ENCODE assay signal across 23 cellular contexts in the genomic region with DNA sequence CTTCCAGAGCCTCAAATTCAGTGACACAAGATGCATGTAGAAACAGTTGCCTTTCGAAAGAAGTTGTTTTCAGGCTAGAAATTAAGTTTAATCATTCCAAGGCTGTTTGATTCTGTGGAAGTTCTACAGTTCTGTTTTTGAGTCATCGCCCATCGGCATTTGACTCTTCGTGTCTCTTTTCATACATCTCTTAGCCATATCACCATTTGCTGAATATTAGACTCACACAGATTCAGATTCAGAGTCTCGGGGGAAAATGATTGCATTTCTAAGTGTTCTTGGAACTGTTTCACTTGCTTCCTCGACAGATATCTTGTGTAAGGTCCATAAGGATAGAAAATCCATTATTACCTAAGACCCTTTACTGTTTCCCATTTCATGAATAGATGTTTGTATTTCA.
"Had no signal": no experiment of that assay in that cellular context is flagged by ENCODE, and none has a peak within 500 bp of the region (broad histone marks: within the 10 kb centered on the region; RNA-seq: fewer than 3 reads in every experiment).

No MANE protein-coding gene starts in this region.

- H3K27ac Mint-ChIP-seq: activated B cell treated with CpG ODN at 0.5 μM for 24 hours; activated naive CD4-positive, alpha-beta T cell treated with anti-CD3 and anti-CD28 coated beads for 36 hours; nephron; stimulated activated naive CD8-positive, alpha-beta T cell treated with anti-CD3 and anti-CD28 coated beads, Interleukin-15, Interleukin-2, amounts not matched to agents 100 ng/mL and 50 ng/mL, for 24 hours; T-cell; T-helper 2 cell treated with Interferon-gamma antibody and Interleukin-4, amounts not matched to agents 5 μg/mL and 100 μg/mL, for 36 hours had no signal

- H3K36me3 ChIP-seq: gastrocnemius medialis, right lobe of liver, thyroid gland, upper lobe of right lung had no signal

- H3K36me3 Mint-ChIP-seq: T-cell had no signal

- DNase-seq: activated B cell treated with CpG ODN at 0.5 μM for 24 hours; activated CD4-positive, alpha-beta T cell treated with anti-CD3 and anti-CD28 coated beads, Interleukin-2, amount 50 U/mL, for 4 hours; activated effector memory CD4-positive, alpha-beta T cell treated with anti-CD3 and anti-CD28 coated beads, Interleukin-2, amount 50 U/mL, for 16 hours; activated naive CD4-positive, alpha-beta T cell treated with anti-CD3 and anti-CD28 coated beads for 36 hours; activated T-cell treated with anti-CD3 and anti-CD28 coated beads for 4 hours; amniotic stem cell; central memory CD4-positive, alpha-beta T cell; gastrocnemius medialis; glutamatergic neuron; left cardiac atrium; left ventricle myocardium superior; posterior cingulate gyrus; right lobe of liver; stimulated activated CD4-positive, alpha-beta T cell treated with anti-CD3 and anti-CD28 coated beads, Interleukin-12 subunit alpha, Interleukin-12 subunit beta, amount 100 ng/mL, for 4 hours; stimulated activated CD4-positive, alpha-beta T cell treated with anti-CD3 and anti-CD28 coated beads, Interleukin-4, amount 100 ng/mL, for 1 hour; T-cell; thyroid gland; upper lobe of right lung had no signal

- H3K27me3 ChIP-seq: gastrocnemius medialis, right lobe of liver, thyroid gland, upper lobe of right lung had no signal

- H3K27ac ChIP-seq: gastrocnemius medialis, right lobe of liver, upper lobe of right lung had no signal

- ATAC-seq: gastrocnemius medialis, left cardiac atrium, left ventricle myocardium superior, T-cell had no signal

- H3K4me1 Mint-ChIP-seq: nephron had no signal

- H3K4me3 Mint-ChIP-seq: activated B cell treated with CpG ODN at 0.5 μM for 24 hours; activated naive CD4-positive, alpha-beta T cell treated with anti-CD3 and anti-CD28 coated beads for 36 hours; activated T-helper 1 cell treated with anti-CD3 and anti-CD28 coated beads, Interleukin-12 subunit alpha, Interleukin-12 subunit beta, Interleukin-2, Interleukin-4 antibody, amounts not matched to agents 30 ng/mL and 10 ng/mL and 1 ng/mL, durations not matched to agents 14 hours and 24 hours and 36 hours; nephron; stimulated activated naive CD8-positive, alpha-beta T cell treated with anti-CD3 and anti-CD28 coated beads, Interleukin-15, Interleukin-2, amounts not matched to agents 100 ng/mL and 50 ng/mL, for 24 hours; T-cell; T-helper 2 cell treated with Interferon-gamma antibody and Interleukin-4, amounts not matched to agents 5 μg/mL and 100 μg/mL, for 36 hours had no signal

- H3K9me3 ChIP-seq: gastrocnemius medialis, right lobe of liver, thyroid gland, upper lobe of right lung had no signal

- H3K27me3 Mint-ChIP-seq: activated B cell treated with CpG ODN at 0.5 μM for 24 hours; stimulated activated naive CD8-positive, alpha-beta T cell treated with anti-CD3 and anti-CD28 coated beads, Interleukin-15, Interleukin-2, amounts not matched to agents 100 ng/mL and 50 ng/mL, for 24 hours; T-cell had no signal

- H3K9me3 Mint-ChIP-seq: activated B cell treated with CpG ODN at 0.5 μM for 24 hours; activated naive CD4-positive, alpha-beta T cell treated with anti-CD3 and anti-CD28 coated beads for 36 hours; activated T-helper 1 cell treated with anti-CD3 and anti-CD28 coated beads, Interleukin-12 subunit alpha, Interleukin-12 subunit beta, Interleukin-2, Interleukin-4 antibody, amounts not matched to agents 30 ng/mL and 10 ng/mL and 1 ng/mL, durations not matched to agents 14 hours and 24 hours and 36 hours; nephron; stimulated activated naive CD8-positive, alpha-beta T cell treated with anti-CD3 and anti-CD28 coated beads, Interleukin-15, Interleukin-2, amounts not matched to agents 100 ng/mL and 50 ng/mL, for 24 hours; T-cell; T-helper 2 cell treated with Interferon-gamma antibody and Interleukin-4, amounts not matched to agents 5 μg/mL and 100 μg/mL, for 36 hours had no signal

- H3K4me3 ChIP-seq: gastrocnemius medialis, right lobe of liver, skin epidermis, thyroid gland, upper lobe of right lung had no signal
